ENCODE assay signal across 15 cellular contexts in genomic region chr16:54651851-54652770, GRCh38.
DNase-seq lines count a peak whose midpoint lies in the region; ATAC-seq and TF ChIP-seq lines count a peak whose summit lies in the region.
"Had no signal": no experiment of that assay in that cellular context is flagged by ENCODE, and none has a peak within 500 bp of the region (broad histone marks: within the 10 kb centered on the region; RNA-seq: fewer than 3 reads in every experiment).

No MANE protein-coding gene starts in this region.

- H3K27ac ChIP-seq in HUES6 (ENCODE audit: low read depth, low read length) (no peak overlapping the region), hepatocyte (no peak overlapping the region), thyroid gland (no peak overlapping the region)
- H3K27ac ChIP-seq: BLaER1 had no signal

- 48% methylated on average over 14 of the region's 14 CpGs for WGBS in hepatocyte (ENCODE audit: low lambda C conversion rate, missing lambda C conversion rate)
- WGBS in thyroid gland, 2 donors = 48 to 49% methylated on average over 14 of the region's 14 CpGs

- POLR2A ChIA-PET in activated CD4-positive, alpha-beta memory T cell treated with anti-CD3 and anti-CD28 coated beads for 36 hours (lab: Charles Lee) = no interaction called here

- no peaks in the 10 kb centered on the region for H3K79me2 ChIP-seq in hepatocyte

- peak overlapping the region; percentile 45 for H3K4me3 ChIP-seq in HUES6 (ENCODE audit: low read depth, low read length)
- no peak overlapping the region for H3K4me3 ChIP-seq in hepatocyte
- no peak overlapping the region for H3K4me3 ChIP-seq in thyroid gland (replicated peaks in 1 of 3)
- H3K4me3 ChIP-seq: BLaER1 had no signal

- TF ChIP-seq CTCF in hepatocyte (IDR thresholded peaks at IDR 0.05; ENCODE audit: poor library complexity) = no peak
- TF ChIP-seq CTCF in thyroid gland (IDR thresholded peaks at IDR 0.05) = no peak

- H3K36me3 ChIP-seq in HUES6 (ENCODE audit: control insufficient read depth, insufficient read depth, low read length) (no peaks in the 10 kb centered on the region), hepatocyte (replicated peaks; ENCODE audit: insufficient read depth, low read depth) (no peaks in the 10 kb centered on the region), thyroid gland (no peaks in the 10 kb centered on the region)
- H3K36me3 ChIP-seq: BLaER1 had no signal

- TF ChIP-seq POLR2A in thyroid gland (IDR thresholded peaks at IDR 0.05) = no peak

- DNase-seq in RPMI7951 (ENCODE audit: low read depth) (peak; percentile 48), hepatocyte (ENCODE audit: low spot score) (no peak), thyroid gland (peak; percentile 53 to 68)
- DNase-seq in activated CD4-positive, alpha-beta memory T cell treated with anti-CD3 and anti-CD28 coated beads for 36 hours = no peak
- DNase-seq in stimulated activated CD8-positive, alpha-beta memory T cell treated with anti-CD3 and anti-CD28 coated beads, Interleukin-4, amount 100 ng/mL, for 48 hours = no peak
- DNase-seq: activated CD4-positive, CD25-positive, alpha-beta regulatory T cell treated with anti-CD3 and anti-CD28 coated beads, Interleukin-2, amount 50 U/mL, for 72 hours; immature natural killer cell; NCI-H2171; PC-3; stimulated activated CD4-positive, alpha-beta T cell treated with anti-CD3 and anti-CD28 coated beads, Interleukin-4, amount 100 ng/mL, for 4 hours; stimulated activated naive B cell treated with anti-CD40 and anti-IgM and Interleukin-4, amounts not matched to agents 10 μg/mL and 1 μg/mL and 100 μg/mL, for 72 hours; T-cell had no signal

- peaks cover 5% of the 10 kb centered on the region for H3K4me1 Mint-ChIP-seq in activated CD4-positive, alpha-beta memory T cell treated with anti-CD3 and anti-CD28 coated beads for 36 hours (ENCODE audit: low read depth)
- H3K4me1 Mint-ChIP-seq: immature natural killer cell had no signal

- H3K4me1 ChIP-seq in HUES6 (ENCODE audit: control insufficient read depth, insufficient read depth, low read length) = peaks cover 59% of the 10 kb centered on the region
- peaks cover 16% of the 10 kb centered on the region for H3K4me1 ChIP-seq in hepatocyte (ENCODE audit: insufficient read depth)
- H3K4me1 ChIP-seq in thyroid gland = peaks cover 4 to 15% of the 10 kb centered on the region in 2 donors
- H3K4me1 ChIP-seq: BLaER1 had no signal

- no peak overlapping the region for H3K9ac ChIP-seq in HUES6 (ENCODE audit: low read length)
- H3K9ac ChIP-seq: BLaER1 had no signal

- intact Hi-C loops in thyroid gland (cut with DNase I) = no loop called here
- intact Hi-C loops in activated CD4-positive, alpha-beta memory T cell treated with anti-CD3 and anti-CD28 coated beads for 36 hours (cut with micrococcal nuclease) = no loop called here

- no peaks in the 10 kb centered on the region for H3K9me3 Mint-ChIP-seq in activated CD4-positive, alpha-beta memory T cell treated with anti-CD3 and anti-CD28 coated beads for 36 hours
- H3K9me3 Mint-ChIP-seq: T-cell had no signal

- no peak for ATAC-seq in HG02885 (IDR thresholded peaks at IDR 0.05; ENCODE audit: poor library complexity, unreplicated experiment)
- ATAC-seq: PC-3; stimulated activated naive B cell treated with anti-CD40 and anti-IgM and Interleukin-4, amounts not matched to agents 10 μg/mL and 1 μg/mL and 100 μg/mL, for 72 hours; T-cell had no signal

- H3K4me2 ChIP-seq in hepatocyte = peak overlapping the region; percentile 40
- H3K4me2 ChIP-seq: BLaER1 had no signal

- no peaks in the 10 kb centered on the region for H4K20me1 ChIP-seq in hepatocyte (ENCODE audit: insufficient read depth, poor library complexity, severe bottlenecking)
- H4K20me1 ChIP-seq: BLaER1 had no signal

- no peaks in the 10 kb centered on the region for H3K36me3 Mint-ChIP-seq in activated CD4-positive, alpha-beta memory T cell treated with anti-CD3 and anti-CD28 coated beads for 36 hours
- H3K36me3 Mint-ChIP-seq: immature natural killer cell; stimulated activated naive B cell treated with anti-CD40 and anti-IgM and Interleukin-4, amounts not matched to agents 10 μg/mL and 1 μg/mL and 100 μg/mL, for 72 hours; T-cell had no signal

- H2AFZ ChIP-seq in hepatocyte = no peak overlapping the region

- peaks cover 25% of the 10 kb centered on the region for H3K27me3 Mint-ChIP-seq in activated CD4-positive, alpha-beta memory T cell treated with anti-CD3 and anti-CD28 coated beads for 36 hours

- no peaks in the 10 kb centered on the region for H3K9me2 ChIP-seq in hepatocyte (replicated peaks; ENCODE audit: insufficient read depth)

- CTCF ChIA-PET in activated CD4-positive, alpha-beta memory T cell treated with anti-CD3 and anti-CD28 coated beads for 36 hours (lab: Charles Lee) = no interaction called here

- H3K27me3 ChIP-seq in HUES6 (ENCODE audit: control insufficient read depth, insufficient read depth, low read length) (peaks cover 42% of the 10 kb centered on the region), hepatocyte (peaks cover 8% of the 10 kb centered on the region), thyroid gland (no peaks in the 10 kb centered on the region)
- H3K27me3 ChIP-seq: BLaER1 had no signal

- H3K4me3 Mint-ChIP-seq in activated CD4-positive, alpha-beta memory T cell treated with anti-CD3 and anti-CD28 coated beads for 36 hours = no peak overlapping the region
- H3K4me3 Mint-ChIP-seq: immature natural killer cell; stimulated activated naive B cell treated with anti-CD40 and anti-IgM and Interleukin-4, amounts not matched to agents 10 μg/mL and 1 μg/mL and 100 μg/mL, for 72 hours; T-cell had no signal

- H3K9me3 ChIP-seq in HUES6 (ENCODE audit: control insufficient read depth, insufficient read depth, low read depth, low read length) (no peaks in the 10 kb centered on the region), hepatocyte (ENCODE audit: low read depth) (no peaks in the 10 kb centered on the region), thyroid gland (no peaks in the 10 kb centered on the region)
- H3K9me3 ChIP-seq: BLaER1 had no signal

- no peak overlapping the region for H3K27ac Mint-ChIP-seq in activated CD4-positive, alpha-beta memory T cell treated with anti-CD3 and anti-CD28 coated beads for 36 hours
- H3K27ac Mint-ChIP-seq: immature natural killer cell; stimulated activated naive B cell treated with anti-CD40 and anti-IgM and Interleukin-4, amounts not matched to agents 10 μg/mL and 1 μg/mL and 100 μg/mL, for 72 hours; T-cell had no signal

Comparison
In these comparisons a context has a peak if more than half of its experiments do, and no peak if none do; other contexts are left out.
1. DNase-seq: peak in RPMI7951 (single experiment) and thyroid gland (2 of 2); none in hepatocyte (single experiment), activated CD4-positive, alpha-beta memory T cell treated with anti-CD3 and anti-CD28 coated beads for 36 hours (single experiment) and stimulated activated CD8-positive, alpha-beta memory T cell treated with anti-CD3 and anti-CD28 coated beads, Interleukin-4, amount 100 ng/mL, for 48 hours (single experiment).